Comparison of ENCODE assay signal across 11 cellular contexts in the genomic region with DNA sequence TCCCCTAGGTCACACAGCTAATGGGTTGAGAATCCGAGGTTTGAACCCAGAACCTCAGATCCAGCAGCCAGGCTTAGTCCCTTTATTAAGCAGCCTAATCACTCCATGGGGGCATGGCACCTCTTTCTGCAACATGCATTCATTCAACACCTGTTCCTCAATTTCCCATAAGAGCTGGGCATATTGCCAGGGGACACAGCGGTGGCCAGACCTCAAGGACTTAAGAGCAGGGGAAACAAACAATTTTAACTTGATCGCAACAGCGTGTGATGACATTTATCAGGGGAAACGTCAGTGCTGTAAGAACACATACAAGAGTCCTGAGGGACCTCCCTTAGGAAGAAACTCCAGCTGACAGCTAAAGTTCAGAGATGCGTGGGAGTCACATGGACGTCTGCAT.
DNase-seq lines count a peak whose midpoint lies in the region.
"Had no signal": no experiment of that assay in that cellular context is flagged by ENCODE, and none has a peak within 500 bp of the region (broad histone marks: within the 10 kb centered on the region; RNA-seq: fewer than 3 reads in every experiment).

No MANE protein-coding gene starts in this region.

- DNase-seq in DMS79 treated with DMSO at 0.1 percent for 48 hours (lab: John Stamatoyannopoulos, UW) (peak; percentile 89), NCI-H128 (lab: John Stamatoyannopoulos, UW; ENCODE audit: unreplicated experiment) (peak; percentile 86), NCI-H748 (lab: John Stamatoyannopoulos, UW; ENCODE audit: unreplicated experiment) (peak; percentile 93), left kidney (ENCODE audit: low read depth, low spot score) (peak; percentile 27), CD1c-positive myeloid dendritic cell (ENCODE audit: extremely low spot score) (no peak), head of caudate nucleus (no peak), SK-N-DZ (ENCODE audit: low spot score) (no peak)
- DNase-seq: CD8-positive, alpha-beta T cell; IMR-90; Kasumi-1; NCI-H226 had no signal

- intact Hi-C loops in head of caudate nucleus (cut with DNase I), result no loop called here

Comparison
In these comparisons a context has a peak if more than half of its experiments do, and no peak if none do; other contexts are left out.
1. DNase-seq: peak in DMS79 treated with DMSO at 0.1 percent for 48 hours (single experiment), NCI-H128 (single experiment), NCI-H748 (single experiment) and left kidney (single experiment); none in CD1c-positive myeloid dendritic cell (single experiment), head of caudate nucleus (0 of 42) and SK-N-DZ (single experiment).